Comparison of ENCODE assay signal across 7 cellular contexts in genomic region chr11:5655474-5655873, GRCh38. TPM values are rescaled to one million over a fixed set of nuclear protein-coding genes. Genes with fewer than 3 reads are reported as not detected.
"Had no signal": no experiment of that assay in that cellular context is flagged by ENCODE, and none has a peak within 500 bp of the region (broad histone marks: within the 10 kb centered on the region; RNA-seq: fewer than 3 reads in every experiment).

No MANE protein-coding gene starts in this region.

- FAIRE-seq: HTR-8/SVneo had no signal

- DNase-seq: IMR-90, KBM-7, KG1 had no signal

- H3K4me2 ChIP-seq: KMS-11 had no signal

- H3K9ac ChIP-seq: KMS-11 had no signal

- H3K27ac ChIP-seq: HL-60, KMS-11 had no signal

RNA-seq across cellular contexts. Expression of gene TRIM6, which starts 59.0 kb away (rescaled TPM):
- polyA plus RNA-seq: IgD-negative memory B cell had no signal
